In the genomic region with DNA sequence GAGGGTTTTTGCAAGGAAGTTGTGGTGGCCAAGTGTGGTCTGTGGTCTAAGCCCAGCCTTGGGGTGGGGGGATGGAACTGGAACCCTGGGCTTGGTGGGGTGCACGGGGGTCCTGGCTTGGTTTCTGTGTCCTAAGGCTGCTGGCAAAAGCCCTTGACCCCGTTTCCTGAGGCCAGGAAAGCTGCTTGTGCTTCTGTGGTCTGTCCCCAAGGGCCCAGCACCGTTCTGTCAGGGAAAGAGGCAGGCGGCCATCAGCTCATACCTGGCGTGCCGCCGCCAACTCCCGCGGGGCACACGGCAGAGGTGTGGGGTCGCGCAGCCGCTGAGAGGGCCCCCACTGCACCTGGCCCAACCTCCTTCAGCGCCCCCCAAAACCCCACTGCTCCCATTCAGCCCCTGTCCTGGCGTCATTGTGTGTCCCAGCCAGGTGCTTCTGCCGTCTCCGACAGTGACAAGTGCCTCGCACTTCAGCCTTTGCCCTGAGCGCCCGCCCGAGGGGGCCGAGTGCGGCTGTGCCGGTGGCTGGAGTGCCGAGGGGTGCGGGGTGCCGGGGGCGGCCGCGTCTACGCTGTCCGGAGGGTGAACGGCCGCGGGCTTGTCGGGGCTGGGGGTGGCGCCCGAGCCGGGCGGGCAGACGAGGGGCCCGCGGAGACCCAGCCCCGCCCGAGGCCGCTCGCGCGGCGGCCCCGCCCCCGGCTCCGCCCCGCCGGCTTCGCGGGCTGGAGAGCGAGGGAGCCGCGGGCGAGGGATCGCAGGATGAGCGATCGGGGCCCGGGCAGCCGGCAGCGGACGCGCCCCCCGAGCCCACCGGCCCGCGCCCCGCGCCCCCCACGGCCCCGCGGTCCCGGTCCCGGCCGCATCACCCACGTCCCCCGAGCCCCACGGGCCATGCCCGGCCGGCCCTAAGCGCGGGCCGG, we compare ENCODE assay signal across 8 cellular contexts. TPM values are rescaled to one million over a fixed set of nuclear protein-coding genes. Genes with fewer than 3 reads are reported as not detected.
A peak's percentile ranks its signal among the peaks of the same experiment; 100 is the strongest.
DNase-seq lines count a peak whose midpoint lies in the region; ATAC-seq and TF ChIP-seq lines count a peak whose summit lies in the region.

A gene (plus strand): TSS at position 701 of the 917 bp plus-strand sequence. CDS start 282 bp downstream, outside the sequence.

- H4K20me1 ChIP-seq in hepatocyte (ENCODE audit: insufficient read depth, poor library complexity, severe bottlenecking): peaks cover 3% of the 10 kb centered on the region

- H3K4me1 ChIP-seq in hepatocyte (ENCODE audit: insufficient read depth): peaks cover 9% of the 10 kb centered on the region

- peak; percentile 75 for DNase-seq in NCI-H2227 (lab: John Stamatoyannopoulos, UW; ENCODE audit: unreplicated experiment)
- no peak for DNase-seq in NCI-H2227 treated with DMSO at 0.1 percent for 48 hours (lab: John Stamatoyannopoulos, UW)
- peak; percentile 29 for DNase-seq in NCI-H774 (lab: John Stamatoyannopoulos, UW)
- DNase-seq in activated naive CD4-positive, alpha-beta T cell treated with anti-CD3 and anti-CD28 coated beads, Interleukin-2, amount 50 U/mL, for 16 hours: peak; percentile 57
- DNase-seq in hepatocyte (ENCODE audit: low spot score): peak; percentile 68
- DNase-seq in stimulated activated CD4-positive, alpha-beta T cell treated with anti-CD3 and anti-CD28 coated beads, Interleukin-2, amount 100 ng/mL, for 48 hours: peak; percentile 40 to 52
- no peak for DNase-seq in mesenteric fat pad (ENCODE audit: low spot score)

- H2AFZ ChIP-seq in hepatocyte: no peak within 1 kb of the TSS

- TF ChIP-seq CTCF in hepatocyte (IDR thresholded peaks at IDR 0.05; ENCODE audit: poor library complexity): no peak

- H3K79me2 ChIP-seq in hepatocyte: no peaks in the 10 kb centered on the region

- H3K4me3 ChIP-seq in hepatocyte: peak within 1 kb of the TSS; percentile 27

- no peaks in the 10 kb centered on the region for H3K9me2 ChIP-seq in hepatocyte (replicated peaks; ENCODE audit: insufficient read depth)

- ATAC-seq in GM21381 (IDR thresholded peaks at IDR 0.05; ENCODE audit: unreplicated experiment): no peak

- no peaks in the 10 kb centered on the region for H3K27me3 ChIP-seq in hepatocyte

- H3K27ac ChIP-seq in hepatocyte: no peak within 1 kb of the TSS

- WGBS in hepatocyte (ENCODE audit: low lambda C conversion rate, missing lambda C conversion rate): 13% methylated on average over 21 of the region's 89 CpGs

- H3K36me3 ChIP-seq in hepatocyte (replicated peaks; ENCODE audit: insufficient read depth, low read depth): no peaks in the 10 kb centered on the region

- H3K9me3 ChIP-seq in hepatocyte (ENCODE audit: low read depth): no peaks in the 10 kb centered on the region

- H3K4me2 ChIP-seq in hepatocyte: peak within 1 kb of the TSS; percentile 94

RNA-seq across cellular contexts. Expression of the gene that starts here (rescaled TPM):
- total RNA-seq in hepatocyte: 0.36 and 1.7 TPM in 2 replicates
- 6.2 and 7.3 TPM in 2 replicates for polyA plus RNA-seq in hepatocyte
- 0.55 TPM for total RNA-seq in mesenteric fat pad

Comparison
In these comparisons a context has a peak if more than half of its experiments do, and no peak if none do; other contexts are left out.
1. DNase-seq: peak in NCI-H2227 (single experiment), NCI-H774 (single experiment), activated naive CD4-positive, alpha-beta T cell treated with anti-CD3 and anti-CD28 coated beads, Interleukin-2, amount 50 U/mL, for 16 hours (single experiment), hepatocyte (single experiment) and stimulated activated CD4-positive, alpha-beta T cell treated with anti-CD3 and anti-CD28 coated beads, Interleukin-2, amount 100 ng/mL, for 48 hours (2 of 2); none in NCI-H2227 treated with DMSO at 0.1 percent for 48 hours (single experiment) and mesenteric fat pad (single experiment).